ENCODE assay signal across 1 cellular context in genomic region chr11:22976146-22976545, GRCh38.
TF ChIP-seq lines count a peak whose summit lies in the region.

No MANE protein-coding gene starts in this region.

TF ChIP-seq in GM23338, 12 proteins besides CTCF, POLR2A, EP300 and RAD21 (continued from another document):
- TF ChIP-seq, protein P1, sequence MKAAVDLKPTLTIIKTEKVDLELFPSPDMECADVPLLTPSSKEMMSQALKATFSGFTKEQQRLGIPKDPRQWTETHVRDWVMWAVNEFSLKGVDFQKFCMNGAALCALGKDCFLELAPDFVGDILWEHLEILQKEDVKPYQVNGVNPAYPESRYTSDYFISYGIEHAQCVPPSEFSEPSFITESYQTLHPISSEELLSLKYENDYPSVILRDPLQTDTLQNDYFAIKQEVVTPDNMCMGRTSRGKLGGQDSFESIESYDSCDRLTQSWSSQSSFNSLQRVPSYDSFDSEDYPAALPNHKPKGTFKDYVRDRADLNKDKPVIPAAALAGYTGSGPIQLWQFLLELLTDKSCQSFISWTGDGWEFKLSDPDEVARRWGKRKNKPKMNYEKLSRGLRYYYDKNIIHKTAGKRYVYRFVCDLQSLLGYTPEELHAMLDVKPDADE (IDR thresholded peaks at IDR 0.05), result no peak
- TF ChIP-seq POLR2AphosphoS5 (IDR thresholded peaks at IDR 0.05; ENCODE audit: low read depth) (no peak), ZNF331 (CRISPR knock-in tag; IDR thresholded peaks at IDR 0.05; ENCODE audit: low read depth) (no peak), STAT1 (IDR thresholded peaks at IDR 0.05; ENCODE audit: unreplicated experiment) (no peak), EZH2phosphoT487 (IDR thresholded peaks at IDR 0.05; ENCODE audit: unreplicated experiment) (no peak)
